In the genomic region with DNA sequence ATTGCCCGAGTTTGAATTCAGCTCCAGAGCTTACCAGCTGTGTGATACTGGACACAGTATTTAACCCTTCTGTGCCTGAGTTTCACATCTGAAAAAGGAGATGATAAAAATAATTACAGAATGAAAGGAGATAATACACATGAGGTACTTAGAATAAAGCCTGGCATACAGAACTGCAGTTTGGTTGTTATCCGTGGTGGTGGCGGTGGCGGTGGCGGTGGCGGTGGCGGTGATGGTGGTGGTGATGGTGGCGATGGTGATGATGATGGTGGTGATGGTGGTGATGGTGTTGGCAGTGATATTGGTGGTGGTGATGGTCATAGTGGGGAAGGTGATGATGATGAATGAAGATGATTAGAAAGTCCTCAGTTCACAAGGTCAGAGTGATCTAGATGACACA, we compare ENCODE assay signal across 19 cellular contexts. TPM values are rescaled to one million over a fixed set of nuclear protein-coding genes. Genes with fewer than 3 reads are reported as not detected.
DNase-seq lines count a peak whose midpoint lies in the region; ATAC-seq and TF ChIP-seq lines count a peak whose summit lies in the region.
"Had no signal": no experiment of that assay in that cellular context is flagged by ENCODE, and none has a peak within 500 bp of the region (broad histone marks: within the 10 kb centered on the region; RNA-seq: fewer than 3 reads in every experiment).

No MANE protein-coding gene starts in this region.

- WGBS in IMR-90 (ENCODE audit: extremely low coverage in 2 of 2, insufficient read length in 1 of 2), 2 experiments, result no CpG with 5 or more reads among the region's 8 CpGs
- WGBS in trophoblast cell (ENCODE audit: extremely low coverage, insufficient coverage, insufficient read length), result no CpG with 5 or more reads among the region's 8 CpGs

- H2BK120ac ChIP-seq in IMR-90 (ENCODE audit: low read depth, low read length) (peak overlapping the region; percentile 77; the same call in 1 of the 2 replicates), trophoblast cell (ENCODE audit: insufficient read depth, low read length, poor library complexity) (no peak overlapping the region)

- no peak for TF ChIP-seq CTCF in IMR-90 (conservative IDR thresholded peaks at IDR 0.05; ENCODE audit: low read depth, low read length)
- no peak for TF ChIP-seq CTCF in nephron (IDR thresholded peaks at IDR 0.05; ENCODE audit: unreplicated experiment in 3 of 3)

- intact Hi-C loops in IMR-90 (cut with micrococcal nuclease), result no loop called here

- peaks cover 0 to 11% (median 0%) of the 10 kb centered on the region in 11 experiments; a peak in 2 of 22 replicates for H3K9me3 ChIP-seq in BLaER1 treated with 17β-estradiol and CSF1 and Interleukin-3, amounts not matched to agents 10 nM and 100 nM (replicated peaks in 1 of 11)
- H3K9me3 ChIP-seq in IMR-90 (ENCODE audit: control insufficient read depth, insufficient read depth, low read length), result no peaks in the 10 kb centered on the region
- H3K9me3 ChIP-seq in trophoblast cell (ENCODE audit: insufficient read depth, low read depth, low read length), result peaks cover 2% of the 10 kb centered on the region
- H3K9me3 ChIP-seq: SJCRH30, stomach had no signal

- peaks cover 45 to 87% of the 10 kb centered on the region in 2 experiments for H3K79me1 ChIP-seq in IMR-90 (ENCODE audit: low read depth in 1 of 2, low read length in 2 of 2)
- H3K79me1 ChIP-seq in trophoblast cell (ENCODE audit: low read length), result peaks cover 2% of the 10 kb centered on the region

- H4K8ac ChIP-seq in IMR-90 (ENCODE audit: low read depth in 2 of 2, low read length in 2 of 2) (peak overlapping the region; percentile 85 to 98), trophoblast cell (ENCODE audit: low read depth, low read length) (no peak overlapping the region)

- TF ChIP-seq POLR2A in IMR-90 (IDR thresholded peaks at IDR 0.05; ENCODE audit: low read depth, low read length), result no peak

- H3K9me1 ChIP-seq in IMR-90 (ENCODE audit: insufficient read depth, low read length), result peaks cover 19% of the 10 kb centered on the region

- H4K91ac ChIP-seq in IMR-90 (ENCODE audit: insufficient read depth, low read depth, low read length), result peak overlapping the region; percentile 82
- H4K91ac ChIP-seq in trophoblast cell (ENCODE audit: low read depth, low read length), result no peak overlapping the region

- ATAC-seq in IMR-90 (ENCODE audit: low read depth), result no peak
- ATAC-seq: left ventricle myocardium superior had no signal

- peak overlapping the region; percentile 56 to 88 (median 76); a peak in 21 of 22 replicates for H3K4me2 ChIP-seq in BLaER1 treated with 17β-estradiol and CSF1 and Interleukin-3, amounts not matched to agents 10 nM and 100 nM
- H3K4me2 ChIP-seq in IMR-90 (ENCODE audit: low read depth, low read length), result no peak overlapping the region
- no peak overlapping the region for H3K4me2 ChIP-seq in trophoblast cell (ENCODE audit: low read length)

- no peaks in the 10 kb centered on the region for H3K9me3 Mint-ChIP-seq in activated naive CD8-positive, alpha-beta T cell (ENCODE audit: low read depth)
- no peaks in the 10 kb centered on the region for H3K9me3 Mint-ChIP-seq in nephron
- H3K9me3 Mint-ChIP-seq: brain had no signal

- no peak overlapping the region; the same call in 1 of the 2 replicates for H3K56ac ChIP-seq in IMR-90 (ENCODE audit: extremely low read depth, insufficient read depth, low read length)

- H3K18ac ChIP-seq in IMR-90 (ENCODE audit: low read depth, low read length) (peak overlapping the region; percentile 90), trophoblast cell (ENCODE audit: low read length) (no peak overlapping the region)

- in situ Hi-C loops in IMR-90 (cut with MboI; ENCODE audit: low sequenced_read_pairs), result loop anchor here (25.0 kb wide), 1 partner anchor 119 kb away; a partner anchor contains a TSS

- H3K4me1 ChIP-seq in BLaER1 treated with 17β-estradiol and CSF1 and Interleukin-3, amounts not matched to agents 10 nM and 100 nM, result peaks cover 37 to 60% (median 54%) of the 10 kb centered on the region in 10 experiments
- peaks cover 31% of the 10 kb centered on the region for H3K4me1 ChIP-seq in IMR-90 (ENCODE audit: control insufficient read depth, insufficient read depth, low read length)
- H3K4me1 ChIP-seq in trophoblast cell (ENCODE audit: control insufficient read depth in 1 of 2, insufficient read depth in 2 of 2, low read length in 2 of 2), result peaks cover 5 to 7% of the 10 kb centered on the region in 2 experiments

- H2BK5ac ChIP-seq in IMR-90 (ENCODE audit: low read depth, low read length, poor library complexity, severe bottlenecking) (peak overlapping the region; percentile 99), trophoblast cell (ENCODE audit: low read depth, low read length, poor library complexity) (no peak overlapping the region)

- H2AFZ ChIP-seq in IMR-90 (replicated peaks; ENCODE audit: low read length, poor library complexity), result no peak overlapping the region
- H2AFZ ChIP-seq in trophoblast cell (ENCODE audit: insufficient read depth, low read length, poor library complexity), result no peak overlapping the region

- CTCF ChIA-PET in IMR-90 (lab: Yijun Ruan, JAX), result no interaction called here

- H3K4me3 ChIP-seq in BLaER1 treated with 17β-estradiol and CSF1 and Interleukin-3, amounts not matched to agents 10 nM and 100 nM, result no peak overlapping the region
- no peak overlapping the region for H3K4me3 ChIP-seq in IMR-90 (ENCODE audit: insufficient read depth, low read depth, low read length)
- H3K4me3 ChIP-seq in trophoblast cell (ENCODE audit: low read depth, low read length), result no peak overlapping the region
- H3K4me3 ChIP-seq: SJCRH30, stomach had no signal

- H2AK5ac ChIP-seq in IMR-90 (ENCODE audit: low read depth, low read length) (peak overlapping the region; percentile 95), trophoblast cell (ENCODE audit: low read length) (no peak overlapping the region)

- H3K4ac ChIP-seq in IMR-90 (ENCODE audit: low read depth, low read length) (peak overlapping the region; percentile 83), trophoblast cell (ENCODE audit: low read depth, low read length) (no peak overlapping the region)

- no peaks in the 10 kb centered on the region for H3K27me3 Mint-ChIP-seq in activated naive CD8-positive, alpha-beta T cell
- H3K27me3 Mint-ChIP-seq in nephron (ENCODE audit: low read depth), result no peaks in the 10 kb centered on the region
- H3K27me3 Mint-ChIP-seq: activated CD4-positive, alpha-beta memory T cell treated with anti-CD3 and anti-CD28 coated beads, Interleukin-2, amount 10 ng/mL, durations not matched to agents 7 days and 5 days; brain; progenitor cell of endocrine pancreas had no signal

- H4K5ac ChIP-seq in IMR-90 (ENCODE audit: low read depth, low read length), result peak overlapping the region; percentile 70

- peak overlapping the region; percentile 58 for H3K27ac Mint-ChIP-seq in activated naive CD8-positive, alpha-beta T cell
- H3K27ac Mint-ChIP-seq in nephron, result peak overlapping the region in 2 of 3 experiments; percentile 13 to 70
- H3K27ac Mint-ChIP-seq: activated CD4-positive, alpha-beta memory T cell treated with anti-CD3 and anti-CD28 coated beads, Interleukin-2, amount 10 ng/mL, durations not matched to agents 7 days and 5 days; brain; progenitor cell of endocrine pancreas had no signal

- H2BK20ac ChIP-seq in IMR-90 (ENCODE audit: low read depth, low read length), result peak overlapping the region; percentile 72; the same call in 1 of the 2 replicates

- H3K36me3 ChIP-seq in BLaER1 treated with 17β-estradiol and CSF1 and Interleukin-3, amounts not matched to agents 10 nM and 100 nM, result peaks cover 25 to 40% (median 28%) of the 10 kb centered on the region in 11 experiments
- H3K36me3 ChIP-seq in IMR-90 (ENCODE audit: control insufficient read depth, insufficient read depth, low read length) (peaks cover 37% of the 10 kb centered on the region), trophoblast cell (ENCODE audit: control insufficient read depth in 1 of 2, insufficient read depth in 2 of 2, low read length in 2 of 2) (peaks cover 0 to 3% of the 10 kb centered on the region in 2 experiments)

- TF ChIP-seq RAD21 in IMR-90 (IDR thresholded peaks at IDR 0.05; ENCODE audit: low read length), result no peak

- POLR2A ChIA-PET in IMR-90 (lab: Charles Lee; ENCODE audit: unreplicated experiment), result no interaction called here

- no peaks in the 10 kb centered on the region for H3K79me2 ChIP-seq in trophoblast cell (ENCODE audit: control insufficient read depth, insufficient read depth, low read length, poor library complexity)

- no peak overlapping the region for H3K4me3 Mint-ChIP-seq in activated naive CD8-positive, alpha-beta T cell
- no peak overlapping the region for H3K4me3 Mint-ChIP-seq in nephron
- H3K4me3 Mint-ChIP-seq: activated CD4-positive, alpha-beta memory T cell treated with anti-CD3 and anti-CD28 coated beads, Interleukin-2, amount 10 ng/mL, durations not matched to agents 7 days and 5 days; brain had no signal

- H3K14ac ChIP-seq in IMR-90 (replicated peaks; ENCODE audit: low read depth, low read length) (peak overlapping the region; percentile 55), trophoblast cell (ENCODE audit: low read length) (no peak overlapping the region)

- H3K23ac ChIP-seq in IMR-90 (ENCODE audit: low read depth, low read length), result peak overlapping the region; percentile 56; the same call in 1 of the 2 replicates
- H3K23ac ChIP-seq in trophoblast cell (ENCODE audit: low read length), result no peak overlapping the region

- peak overlapping the region; percentile 89; the same call in 2 of the 3 replicates for H2BK15ac ChIP-seq in IMR-90 (ENCODE audit: low read depth, low read length)

- H3K27me3 ChIP-seq in BLaER1 treated with 17β-estradiol and CSF1 and Interleukin-3, amounts not matched to agents 10 nM and 100 nM, result no peaks in the 10 kb centered on the region
- H3K27me3 ChIP-seq in IMR-90 (ENCODE audit: control insufficient read depth, insufficient read depth, low read length) (no peaks in the 10 kb centered on the region), trophoblast cell (ENCODE audit: insufficient read depth, low read length) (no peaks in the 10 kb centered on the region)
- H3K27me3 ChIP-seq: SJCRH30, stomach had no signal

- peak overlapping the region in 7 of 11 experiments; percentile 38 to 74 (median 68); a peak in 9 of 22 replicates for H3K27ac ChIP-seq in BLaER1 treated with 17β-estradiol and CSF1 and Interleukin-3, amounts not matched to agents 10 nM and 100 nM
- H3K27ac ChIP-seq in IMR-90 (ENCODE audit: insufficient read depth, low read length) (peak overlapping the region; percentile 100), trophoblast cell (ENCODE audit: low read depth, low read length) (no peak overlapping the region)
- H3K27ac ChIP-seq: SJCRH30 had no signal

- dilution Hi-C loops in IMR-90 (cut with HindIII; ENCODE audit: low sequenced_read_pairs, unreplicated experiment), result no loop called here

- H4K12ac ChIP-seq in trophoblast cell (ENCODE audit: low read depth, low read length), result no peak overlapping the region

- no peak overlapping the region for H2AK9ac ChIP-seq in IMR-90 (replicated peaks; ENCODE audit: low read depth, low read length, poor library complexity)

- no peak for DNase-seq in IMR-90
- no peak for DNase-seq in NCI-H146 (lab: John Stamatoyannopoulos, UW)
- DNase-seq in stimulated activated naive CD4-positive, alpha-beta T cell (lab: John Stamatoyannopoulos, UW), result no peak
- DNase-seq in NOMO-1 treated with dmso at 0.1 percent for 144 hours (lab: John Stamatoyannopoulos, UW; ENCODE audit: unreplicated experiment), result no peak
- no peak for DNase-seq in trophoblast cell
- DNase-seq: activated CD4-positive, alpha-beta memory T cell treated with anti-CD3 and anti-CD28 coated beads, Interleukin-2, amount 10 ng/mL, durations not matched to agents 7 days and 5 days; activated gamma-delta T cell; dermis blood vessel endothelial cell; erythroblast; left ventricle myocardium superior; NCI-H1694; NCI-H345; SJCRH30; stomach had no signal

- no TSS peak for BruUV-seq in IMR-90 (replicated peaks; lab: Mats Ljungman, UMichigan)

- peaks cover 6% of the 10 kb centered on the region for H3K36me3 Mint-ChIP-seq in activated naive CD8-positive, alpha-beta T cell
- H3K36me3 Mint-ChIP-seq in nephron (ENCODE audit: low read depth), result peaks cover 28% of the 10 kb centered on the region

- peaks cover 0 to 21% (median 7%) of the 10 kb centered on the region in 11 experiments; a peak in 8 of 22 replicates for H4K20me1 ChIP-seq in BLaER1 treated with 17β-estradiol and CSF1 and Interleukin-3, amounts not matched to agents 10 nM and 100 nM
- no peaks in the 10 kb centered on the region for H4K20me1 ChIP-seq in IMR-90 (ENCODE audit: insufficient read depth, low read length)

- H3K4me1 Mint-ChIP-seq in activated naive CD8-positive, alpha-beta T cell (ENCODE audit: low read depth), result peaks cover 28% of the 10 kb centered on the region
- H3K4me1 Mint-ChIP-seq in nephron, result peaks cover 18% of the 10 kb centered on the region

- H2BK12ac ChIP-seq in trophoblast cell (ENCODE audit: low read length), result no peak overlapping the region

- no peak overlapping the region for H3K9ac ChIP-seq in BLaER1 treated with 17β-estradiol and CSF1 and Interleukin-3, amounts not matched to agents 10 nM and 100 nM
- H3K9ac ChIP-seq in IMR-90 (ENCODE audit: low read depth, low read length) (no peak overlapping the region), trophoblast cell (ENCODE audit: low read length) (no peak overlapping the region)

RNA-seq across cellular contexts. Expression of a gene that starts 57.2 kb away (rescaled TPM):
- total RNA-seq in IMR-90 (2012; rRNA removed), result 34.4 and 39.4 TPM in 2 replicates
- 61.8 and 66.0 TPM in 2 replicates for polyA plus RNA-seq in IMR-90 (2012; rRNA removed)
- polyA plus RNA-seq in IMR-90 (2012; cell fraction: cytosol; rRNA removed), result 42.5 and 75.2 TPM in 2 replicates
- 126 and 203 TPM in 2 replicates for polyA plus RNA-seq in IMR-90 (2012; cell fraction: nucleus; rRNA removed; ENCODE audit: low replicate concordance)
- polyA plus RNA-seq in trophoblast cell (2013), result 15.6 and 16.1 TPM in 2 replicates

Comparison
In these comparisons a context has a peak if more than half of its experiments do, and no peak if none do; other contexts are left out.
1. H3K4me2 ChIP-seq: peak in BLaER1 treated with 17β-estradiol and CSF1 and Interleukin-3, amounts not matched to agents 10 nM and 100 nM (11 of 11); none in IMR-90 (single experiment) and trophoblast cell (single experiment).